In genomic region chr12:53500776-53501614, GRCh38 we compare ENCODE assay signal across 1 cellular context.
A peak's percentile ranks its signal among the peaks of the same experiment; 100 is the strongest.
TF ChIP-seq lines count a peak whose summit lies in the region.

TSS of gene TARBP2 (plus strand) at chr12:53501283. CDS start at chr12:53501409, 126 bp downstream.

TF ChIP-seq in HepG2, 621 proteins besides CTCF, POLR2A, EP300 and RAD21 (continued from another document and continues in another):
- peak; percentile 37; the same call in 1 of the 2 replicates for TF ChIP-seq ZNF614 (CRISPR knock-in tag; IDR thresholded peaks at IDR 0.05; ENCODE audit: borderline replicate concordance)
- TF ChIP-seq MED8 (CRISPR knock-in tag; IDR thresholded peaks at IDR 0.05; ENCODE audit: insufficient replicate concordance) = no peak
- TF ChIP-seq CC2D1A (CRISPR knock-in tag; IDR thresholded peaks at IDR 0.05) = no peak
- TF ChIP-seq ZNF350 (CRISPR knock-in tag; IDR thresholded peaks at IDR 0.05; ENCODE audit: borderline replicate concordance, low read depth) = peak; percentile 82
- TF ChIP-seq ZBTB3 (CRISPR knock-in tag; IDR thresholded peaks at IDR 0.05; ENCODE audit: borderline replicate concordance, low read depth) = no peak
- no peak for TF ChIP-seq AKNA (CRISPR knock-in tag; IDR thresholded peaks at IDR 0.05; ENCODE audit: borderline replicate concordance)
- peak in 1 of 2 experiments; percentile 50; a peak in 1 of 4 replicates for TF ChIP-seq KLF16 (CRISPR knock-in tag; IDR thresholded peaks at IDR 0.05)
- TF ChIP-seq ELK4 (CRISPR knock-in tag; IDR thresholded peaks at IDR 0.05; ENCODE audit: borderline replicate concordance) = peak; percentile 92; the same call in 1 of the 2 replicates
- TF ChIP-seq DMAP1 (CRISPR knock-in tag; IDR thresholded peaks at IDR 0.05) = peak; percentile 95
- TF ChIP-seq ZFP36 (IDR thresholded peaks at IDR 0.05; ENCODE audit: borderline replicate concordance, low read depth, low read length, partially characterized antibody) = no peak
- peak; percentile 96 for TF ChIP-seq GATAD1 (CRISPR knock-in tag; IDR thresholded peaks at IDR 0.05)
- peak; percentile 97 for TF ChIP-seq ZNF607 (CRISPR knock-in tag; IDR thresholded peaks at IDR 0.05; ENCODE audit: borderline replicate concordance)
- TF ChIP-seq CSRNP1 (CRISPR knock-in tag; IDR thresholded peaks at IDR 0.05) = peak; percentile 90; the same call in 1 of the 2 replicates
- TF ChIP-seq ZNF775 (CRISPR knock-in tag; IDR thresholded peaks at IDR 0.05; ENCODE audit: borderline replicate concordance) = no peak
- TF ChIP-seq CREM (IDR thresholded peaks at IDR 0.05) = peak; percentile 94
- TF ChIP-seq CREM (CRISPR knock-in tag; IDR thresholded peaks at IDR 0.05) = no peak
- peak; percentile 78; the same call in 1 of the 2 replicates for TF ChIP-seq ZNF879 (CRISPR knock-in tag; IDR thresholded peaks at IDR 0.05)
- TF ChIP-seq FOSL1 (CRISPR knock-in tag; IDR thresholded peaks at IDR 0.05; ENCODE audit: borderline replicate concordance) = no peak
- no peak for TF ChIP-seq SCMH1 (CRISPR knock-in tag; IDR thresholded peaks at IDR 0.05; ENCODE audit: borderline replicate concordance)
- peak; percentile 50; the same call in 1 of the 2 replicates for TF ChIP-seq ZIK1 (CRISPR knock-in tag; IDR thresholded peaks at IDR 0.05; ENCODE audit: borderline replicate concordance, low read depth)
- TF ChIP-seq KDM2A (CRISPR knock-in tag; IDR thresholded peaks at IDR 0.05; ENCODE audit: borderline replicate concordance, low read depth) = peak; percentile 94
- 0 out of 2 replicates have a peak, but pooled peaks have one; percentile 25 for TF ChIP-seq ZNF446 (CRISPR knock-in tag; IDR thresholded peaks at IDR 0.05)
- TF ChIP-seq ATF7 (IDR thresholded peaks at IDR 0.05) = 0 out of 2 replicates have a peak, but pooled peaks have one; percentile 27
- TF ChIP-seq ATF7 (CRISPR knock-in tag; IDR thresholded peaks at IDR 0.05) = no peak
- peak; percentile 90 for TF ChIP-seq ZNF335 (CRISPR knock-in tag; IDR thresholded peaks at IDR 0.05)
- TF ChIP-seq ZNF746 (CRISPR knock-in tag; IDR thresholded peaks at IDR 0.05) = 0 out of 2 replicates have a peak, but pooled peaks have one; percentile 73
- TF ChIP-seq ZNF205 (CRISPR knock-in tag; IDR thresholded peaks at IDR 0.05) = 0 out of 2 replicates have a peak, but pooled peaks have one; percentile 69
- TF ChIP-seq ZNF556 (CRISPR knock-in tag; IDR thresholded peaks at IDR 0.05; ENCODE audit: borderline replicate concordance) = peak; percentile 16; the same call in 1 of the 2 replicates
- peak; percentile 99 for TF ChIP-seq ZNF513 (CRISPR knock-in tag; conservative IDR thresholded peaks at IDR 0.05)
- no peak for TF ChIP-seq ZBTB8A (CRISPR knock-in tag; IDR thresholded peaks at IDR 0.05; ENCODE audit: borderline replicate concordance, low read depth)
- peak; percentile 79; the same call in 1 of the 2 replicates for TF ChIP-seq ZMAT3 (CRISPR knock-in tag; conservative IDR thresholded peaks at IDR 0.05)
- peak; percentile 93 for TF ChIP-seq AGO2 (optimal IDR thresholded peaks at IDR 0.05; ENCODE audit: low read depth, low read length)
- no peak for TF ChIP-seq E2F1 (CRISPR knock-in tag; IDR thresholded peaks at IDR 0.05)
- TF ChIP-seq ZUFSP (CRISPR knock-in tag; IDR thresholded peaks at IDR 0.05; ENCODE audit: borderline replicate concordance) = no peak
- TF ChIP-seq SATB2 (CRISPR knock-in tag; IDR thresholded peaks at IDR 0.05) = peak; percentile 82; the same call in 1 of the 2 replicates
- TF ChIP-seq ZNF224 (CRISPR knock-in tag; IDR thresholded peaks at IDR 0.05) = peak; percentile 79
- peak; percentile 90; the same call in 1 of the 2 replicates for TF ChIP-seq ZNF598 (CRISPR knock-in tag; IDR thresholded peaks at IDR 0.05; ENCODE audit: borderline replicate concordance)
- TF ChIP-seq ZSCAN20 (CRISPR knock-in tag; IDR thresholded peaks at IDR 0.05; ENCODE audit: borderline replicate concordance) = no peak
- peak; percentile 16; the same call in 1 of the 2 replicates for TF ChIP-seq ZBTB7B (CRISPR knock-in tag; IDR thresholded peaks at IDR 0.05)
- no peak; the same call in 1 of the 2 replicates for TF ChIP-seq AFF4 (CRISPR knock-in tag; IDR thresholded peaks at IDR 0.05)
- TF ChIP-seq ATF6 (CRISPR knock-in tag; conservative IDR thresholded peaks at IDR 0.05) = 0 out of 2 replicates have a peak, but pooled peaks have one; percentile 20
- no peak for TF ChIP-seq ZNF543 (CRISPR knock-in tag; IDR thresholded peaks at IDR 0.05)
- TF ChIP-seq ZFP1 (CRISPR knock-in tag; IDR thresholded peaks at IDR 0.05) = no peak
